ENCODE assay signal across 18 cellular contexts in genomic region chr10:132913559-132914115, GRCh38. TPM values are rescaled to one million over a fixed set of nuclear protein-coding genes. Genes with fewer than 3 reads are reported as not detected.
"Had no signal": no experiment of that assay in that cellular context is flagged by ENCODE, and none has a peak within 500 bp of the region (broad histone marks: within the 10 kb centered on the region; RNA-seq: fewer than 3 reads in every experiment).

No MANE protein-coding gene starts in this region.

- H3K4me3 Mint-ChIP-seq: activated CD4-positive, alpha-beta T cell treated with anti-CD3 and anti-CD28 coated beads for 36 hours; activated naive CD8-positive, alpha-beta T cell treated with anti-CD3 and anti-CD28 coated beads, Interleukin-2, amount 10 ng/mL, durations not matched to agents 7 days and 5 days; activated T-helper 1 cell treated with anti-CD3 and anti-CD28 coated beads, Interleukin-12 subunit alpha, Interleukin-12 subunit beta, Interleukin-2, Interleukin-4 antibody, amounts not matched to agents 30 ng/mL and 10 ng/mL and 1 ng/mL, durations not matched to agents 14 hours and 24 hours and 36 hours; effector memory CD8-positive, alpha-beta T cell; nephron; stimulated activated naive B cell treated with anti-CD40 and anti-IgM and Interleukin-4, amounts not matched to agents 10 μg/mL and 1 μg/mL and 100 μg/mL, for 72 hours; T-cell; WTC11 had no signal

- H3K27ac ChIP-seq: cardiac muscle cell, esophagus squamous epithelium, thoracic aorta had no signal

- H3K36me3 Mint-ChIP-seq: activated naive CD8-positive, alpha-beta T cell treated with anti-CD3 and anti-CD28 coated beads, Interleukin-2, amount 10 ng/mL, durations not matched to agents 7 days and 5 days; stimulated activated naive B cell treated with anti-CD40 and anti-IgM and Interleukin-4, amounts not matched to agents 10 μg/mL and 1 μg/mL and 100 μg/mL, for 72 hours; T-cell; WTC11 had no signal

- H3K4me1 Mint-ChIP-seq: activated CD4-positive, alpha-beta T cell treated with anti-CD3 and anti-CD28 coated beads for 36 hours; T-cell had no signal

- H3K27me3 Mint-ChIP-seq: activated CD4-positive, alpha-beta T cell treated with anti-CD3 and anti-CD28 coated beads for 36 hours; activated naive CD8-positive, alpha-beta T cell treated with anti-CD3 and anti-CD28 coated beads, Interleukin-2, amount 10 ng/mL, durations not matched to agents 7 days and 5 days; T-cell had no signal

- H3K27me3 ChIP-seq: cardiac muscle cell had no signal

- H3K9me3 ChIP-seq: esophagus squamous epithelium, thoracic aorta had no signal

- H3K4me1 ChIP-seq: esophagus squamous epithelium had no signal

- H3K9me3 Mint-ChIP-seq: activated naive CD8-positive, alpha-beta T cell treated with anti-CD3 and anti-CD28 coated beads, Interleukin-2, amount 10 ng/mL, durations not matched to agents 7 days and 5 days; activated T-helper 1 cell treated with anti-CD3 and anti-CD28 coated beads, Interleukin-12 subunit alpha, Interleukin-12 subunit beta, Interleukin-2, Interleukin-4 antibody, amounts not matched to agents 30 ng/mL and 10 ng/mL and 1 ng/mL, durations not matched to agents 14 hours and 24 hours and 36 hours; effector memory CD8-positive, alpha-beta T cell; nephron; T-cell; WTC11 had no signal

- ATAC-seq: activated CD4-positive, alpha-beta T cell treated with anti-CD3 and anti-CD28 coated beads for 36 hours; effector memory CD8-positive, alpha-beta T cell; stimulated activated naive B cell treated with anti-CD40 and anti-IgM and Interleukin-4, amounts not matched to agents 10 μg/mL and 1 μg/mL and 100 μg/mL, for 72 hours had no signal

- DNase-seq: activated CD4-positive, alpha-beta T cell treated with anti-CD3 and anti-CD28 coated beads, Interleukin-2, amount 50 U/mL, for 48 hours; activated naive CD4-positive, alpha-beta T cell treated with Interleukin-2 at 50 U/mL for 16 hours; activated naive CD8-positive, alpha-beta T cell treated with anti-CD3 and anti-CD28 coated beads, Interleukin-2, amount 10 ng/mL, durations not matched to agents 7 days and 5 days; activated T-cell treated with anti-CD3 and anti-CD28 coated beads for 4 hours; amygdala; dermis blood vessel endothelial cell; effector memory CD8-positive, alpha-beta T cell; esophagus squamous epithelium; midbrain; occipital lobe; stimulated activated naive B cell treated with anti-CD40 and anti-IgM and Interleukin-4, amounts not matched to agents 10 μg/mL and 1 μg/mL and 100 μg/mL, for 72 hours had no signal

- H3K27ac Mint-ChIP-seq: activated CD4-positive, alpha-beta T cell treated with anti-CD3 and anti-CD28 coated beads for 36 hours; activated naive CD8-positive, alpha-beta T cell treated with anti-CD3 and anti-CD28 coated beads, Interleukin-2, amount 10 ng/mL, durations not matched to agents 7 days and 5 days; activated T-helper 1 cell treated with anti-CD3 and anti-CD28 coated beads, Interleukin-12 subunit alpha, Interleukin-12 subunit beta, Interleukin-2, Interleukin-4 antibody, amounts not matched to agents 30 ng/mL and 10 ng/mL and 1 ng/mL, durations not matched to agents 14 hours and 24 hours and 36 hours; effector memory CD8-positive, alpha-beta T cell; nephron; stimulated activated naive B cell treated with anti-CD40 and anti-IgM and Interleukin-4, amounts not matched to agents 10 μg/mL and 1 μg/mL and 100 μg/mL, for 72 hours; T-cell; WTC11 had no signal

- H3K4me3 ChIP-seq: cardiac muscle cell, esophagus squamous epithelium, thoracic aorta had no signal

- H3K36me3 ChIP-seq: cardiac muscle cell, esophagus squamous epithelium, thoracic aorta had no signal

RNA-seq across cellular contexts. Expression of gene CFAP46, which starts 28.7 kb away (rescaled TPM):
- total RNA-seq: activated naive CD8-positive, alpha-beta T cell treated with anti-CD3 and anti-CD28 coated beads, Interleukin-2, amount 10 ng/mL, durations not matched to agents 7 days and 5 days; activated T-helper 1 cell treated with anti-CD3 and anti-CD28 coated beads, Interleukin-12 subunit alpha, Interleukin-12 subunit beta, Interleukin-2, Interleukin-4 antibody, amounts not matched to agents 30 ng/mL and 10 ng/mL and 1 ng/mL, durations not matched to agents 14 hours and 24 hours and 36 hours; T-cell; thoracic aorta had no signal
